1 cellular context compared by ENCODE assay signal in genomic region chr2:134417968-134418557, GRCh38.
TF ChIP-seq lines count a peak whose summit lies in the region.

No MANE protein-coding gene starts in this region.

TF ChIP-seq in HEK293, 187 proteins besides CTCF, POLR2A, EP300 and RAD21 (continued from another document):
- TF ChIP-seq INSM2 (tag by site-specific recombination; IDR thresholded peaks at IDR 0.05) (no peak), ATF2 (tag by site-specific recombination; IDR thresholded peaks at IDR 0.05; ENCODE audit: low read depth) (0 out of 2 replicates have a peak, but pooled peaks have one; percentile 16), ZNF202 (tag by site-specific recombination; IDR thresholded peaks at IDR 0.05; ENCODE audit: borderline replicate concordance) (no peak), ZNF747 (tag by site-specific recombination; IDR thresholded peaks at IDR 0.05) (no peak), ZNF488 (tag by site-specific recombination; IDR thresholded peaks at IDR 0.05) (no peak), PRDM1 (tag by site-specific recombination; IDR thresholded peaks at IDR 0.05) (no peak), ZNF391 (tag by site-specific recombination; IDR thresholded peaks at IDR 0.05; ENCODE audit: borderline replicate concordance, low read depth) (no peak)
TF ChIP-seq in HEK293: peak in this region for 2.
